Comparison of ENCODE assay signal across 22 cellular contexts in genomic region chr4:27398911-27399310, GRCh38.
A peak's percentile ranks its signal among the peaks of the same experiment; 100 is the strongest.
DNase-seq lines count a peak whose midpoint lies in the region; ATAC-seq, FAIRE-seq and TF ChIP-seq lines count a peak whose summit lies in the region.
"Had no signal": no experiment of that assay in that cellular context is flagged by ENCODE, and none has a peak within 500 bp of the region (broad histone marks: within the 10 kb centered on the region; RNA-seq: fewer than 3 reads in every experiment).

No MANE protein-coding gene starts in this region.

- peak; percentile 7 for DNase-seq in DMS53 treated with DMSO at 0.1 percent for 48 hours (lab: John Stamatoyannopoulos, UW; ENCODE audit: unreplicated experiment)
- DNase-seq in HFFc6: no peak
- DNase-seq in bronchial epithelial cell (ENCODE audit: low read depth): peak; percentile 21
- DNase-seq in mesenchymal stem cell: peak; percentile 0
- no peak for DNase-seq in NK-92 (lab: John Stamatoyannopoulos, UW; ENCODE audit: unreplicated experiment)
- no peak for DNase-seq in RKO (ENCODE audit: low spot score)
- DNase-seq in activated CD8-positive, alpha-beta memory T cell treated with anti-CD3 and anti-CD28 coated beads for 24 hours: no peak
- DNase-seq: AML-193; C1 segment of cervical spinal cord; CD8-positive, alpha-beta T cell; KBM-7; NCI-H1092 treated with DMSO at 0.1 percent for 48 hours; NCI-H1436 treated with DMSO at 0.1 percent for 48 hours; NCI-H2029; NCI-H2227 treated with DMSO at 0.1 percent for 48 hours; NCI-H510A; NK-92 treated with Interleukin-12 subunit alpha and Interleukin-12 subunit beta, amount 100 ng/mL, for 24 hours; Right ventricle myocardium superior; SW 1271 had no signal

- FAIRE-seq in bronchial epithelial cell (lab: Jason Lieb, UNC): no peak
- FAIRE-seq: GM12878, H1 had no signal

- no peak overlapping the region for H2BK15ac ChIP-seq in mesenchymal stem cell (ENCODE audit: low read depth, poor library complexity, severe bottlenecking)

- no peak for ATAC-seq in GM19455 (IDR thresholded peaks at IDR 0.05; ENCODE audit: unreplicated experiment)
- ATAC-seq: CD8-positive, alpha-beta T cell; GM12878 had no signal

- no peak overlapping the region for H4K8ac ChIP-seq in mesenchymal stem cell (ENCODE audit: low read length)

- no peak overlapping the region for H3K23ac ChIP-seq in mesenchymal stem cell (ENCODE audit: low read length in 2 of 2)

- no peak overlapping the region for H3K18ac ChIP-seq in mesenchymal stem cell (ENCODE audit: low read depth in 1 of 2, low read length in 2 of 2)

- no peak overlapping the region for H4K91ac ChIP-seq in mesenchymal stem cell (ENCODE audit: low read length)

- no peak overlapping the region for H3K14ac ChIP-seq in mesenchymal stem cell (ENCODE audit: low read length in 2 of 2)

- H3K4me2 ChIP-seq in mesenchymal stem cell (ENCODE audit: low read length, poor library complexity, severe bottlenecking): no peak overlapping the region

- peaks cover 13% of the 10 kb centered on the region for H3K4me1 Mint-ChIP-seq in HFFc6 (ENCODE audit: low read depth)

- no peaks in the 10 kb centered on the region for H3K36me3 Mint-ChIP-seq in HFFc6 (ENCODE audit: low read depth)
- H3K36me3 Mint-ChIP-seq: CD8-positive, alpha-beta T cell had no signal

- no peaks in the 10 kb centered on the region for H3K79me1 ChIP-seq in mesenchymal stem cell (replicated peaks; ENCODE audit: low read length, poor library complexity, severe bottlenecking)

- H3K27ac Mint-ChIP-seq in HFFc6: no peak overlapping the region; the same call in 1 of the 2 replicates
- H3K27ac Mint-ChIP-seq: CD8-positive, alpha-beta T cell had no signal

- H2BK120ac ChIP-seq in mesenchymal stem cell (ENCODE audit: low read depth, low read length): no peak overlapping the region

- no peak overlapping the region for H2BK12ac ChIP-seq in mesenchymal stem cell (ENCODE audit: low read length in 2 of 2)

- peak overlapping the region; percentile 75 for H3K9ac ChIP-seq in mesenchymal stem cell (ENCODE audit: low read length)

- H3K36me3 ChIP-seq in bronchial epithelial cell (ENCODE audit: control insufficient read depth, insufficient read depth, low read length): no peaks in the 10 kb centered on the region
- no peaks in the 10 kb centered on the region for H3K36me3 ChIP-seq in mesenchymal stem cell (ENCODE audit: control insufficient read depth in 1 of 2, insufficient read depth in 2 of 2, low read depth in 1 of 2, low read length in 2 of 2)

- H3K27me3 ChIP-seq in bronchial epithelial cell (ENCODE audit: control insufficient read depth, insufficient read depth, low read length) (no peaks in the 10 kb centered on the region), mesenchymal stem cell (ENCODE audit: control insufficient read depth in 1 of 2, insufficient read depth in 1 of 2, low read length in 2 of 2) (no peaks in the 10 kb centered on the region)

- TF ChIP-seq CTCF in HFFc6 (IDR thresholded peaks at IDR 0.05): no peak
- TF ChIP-seq CTCF in bronchial epithelial cell (IDR thresholded peaks at IDR 0.05; ENCODE audit: insufficient read depth, low read length, severe bottlenecking): no peak

- 70% methylated on average over 1 of the region's 3 CpGs for WGBS in mesenchymal stem cell

- H3K4ac ChIP-seq in mesenchymal stem cell (ENCODE audit: low read depth in 1 of 2, low read length in 2 of 2): no peak overlapping the region

- no peak overlapping the region for H2AFZ ChIP-seq in mesenchymal stem cell (ENCODE audit: low read depth, low read length)

- H3K27ac ChIP-seq in mesenchymal stem cell (ENCODE audit: low read length, poor library complexity, severe bottlenecking): no peak overlapping the region

- no peak overlapping the region for H2BK5ac ChIP-seq in mesenchymal stem cell (ENCODE audit: low read depth, low read length, poor library complexity, severe bottlenecking)

- H3K4me1 ChIP-seq in mesenchymal stem cell (ENCODE audit: control insufficient read depth, insufficient read depth, low read depth, low read length): no peaks in the 10 kb centered on the region

- H3K27me3 Mint-ChIP-seq in HFFc6 (ENCODE audit: insufficient read depth): peaks cover 1% of the 10 kb centered on the region; the same call in 1 of the 2 replicates

- no peak overlapping the region for H3K4me3 ChIP-seq in bronchial epithelial cell (ENCODE audit: low read depth, low read length)
- peak overlapping the region in 1 of 2 experiments; percentile 23 for H3K4me3 ChIP-seq in mesenchymal stem cell (ENCODE audit: insufficient read depth in 1 of 2, low read depth in 1 of 2, low read length in 2 of 2)
- H3K4me3 ChIP-seq: GM12878 had no signal

- no peak overlapping the region for H2AK5ac ChIP-seq in mesenchymal stem cell (ENCODE audit: low read length, severe bottlenecking)

- H3K9me3 Mint-ChIP-seq in HFFc6: peaks cover 16% of the 10 kb centered on the region

- H3K4me3 Mint-ChIP-seq in HFFc6: peak overlapping the region; percentile 22; the same call in 1 of the 2 replicates
- H3K4me3 Mint-ChIP-seq: CD8-positive, alpha-beta T cell had no signal

- H3K9me3 ChIP-seq in mesenchymal stem cell (ENCODE audit: control insufficient read depth, low read length): no peaks in the 10 kb centered on the region

Comparison
In these comparisons a context has a peak if more than half of its experiments do, and no peak if none do; other contexts are left out.
1. DNase-seq: peak in DMS53 treated with DMSO at 0.1 percent for 48 hours (single experiment), bronchial epithelial cell (single experiment) and mesenchymal stem cell (single experiment); none in HFFc6 (single experiment), NK-92 (single experiment), RKO (single experiment) and activated CD8-positive, alpha-beta memory T cell treated with anti-CD3 and anti-CD28 coated beads for 24 hours (single experiment).